Comparison of ENCODE assay signal across 2 cellular contexts in genomic region chr6:15406452-15406851, GRCh38.
TF ChIP-seq lines count a peak whose summit lies in the region.

No MANE protein-coding gene starts in this region.

TF ChIP-seq in GM23338, 12 proteins besides CTCF, POLR2A, EP300 and RAD21 (continued from another document):
- no peak for TF ChIP-seq ETS1 (IDR thresholded peaks at IDR 0.05)

TF ChIP-seq in K562, 482 proteins besides CTCF, POLR2A, EP300 and RAD21 (continued from another document):
- no peak for TF ChIP-seq E2F8 (IDR thresholded peaks at IDR 0.05; ENCODE audit: low read depth, partially characterized antibody)
